In genomic region chrX:149372861-149373260, GRCh38 we compare ENCODE assay signal across 17 cellular contexts.
DNase-seq lines count a peak whose midpoint lies in the region; ATAC-seq, FAIRE-seq and TF ChIP-seq lines count a peak whose summit lies in the region.
"Had no signal": no experiment of that assay in that cellular context is flagged by ENCODE, and none has a peak within 500 bp of the region (broad histone marks: within the 10 kb centered on the region; RNA-seq: fewer than 3 reads in every experiment).

No MANE protein-coding gene starts in this region.

- ATAC-seq in RWPE2 (ENCODE audit: low read depth) = peak; percentile 78
- no peak for ATAC-seq in GM19455 (IDR thresholded peaks at IDR 0.05; ENCODE audit: unreplicated experiment)
- ATAC-seq: Panc1 had no signal

- H3K79me1 ChIP-seq in H9 (ENCODE audit: insufficient read depth, low read depth, low read length, poor library complexity, severe bottlenecking) = no peaks in the 10 kb centered on the region

- no peak overlapping the region for H3K18ac ChIP-seq in H9 (ENCODE audit: insufficient read length, low read depth, low read length)

- H3K79me2 ChIP-seq in H9 (ENCODE audit: insufficient read depth, low read length) = no peaks in the 10 kb centered on the region

- H3K36me3 ChIP-seq in RWPE2 (ENCODE audit: low read depth) = no peaks in the 10 kb centered on the region

- H3K23me2 ChIP-seq in H9 (ENCODE audit: insufficient read length, low read depth, low read length, poor library complexity, severe bottlenecking) = no peaks in the 10 kb centered on the region

- no peak for FAIRE-seq in H54 (lab: Jason Lieb, UNC)
- FAIRE-seq: GM12892, GM19239 had no signal

- H4K20me1 ChIP-seq in H9 (ENCODE audit: control insufficient read depth, insufficient read depth, insufficient read length) = no peaks in the 10 kb centered on the region

- H3T11ph ChIP-seq in H9 (ENCODE audit: low read length) = no peak overlapping the region

- H3K14ac ChIP-seq in H9 (ENCODE audit: insufficient read depth, low read length) = no peak overlapping the region

- H3K56ac ChIP-seq in H9 (ENCODE audit: insufficient read length, low read depth, low read length) = no peak overlapping the region

- H2AFZ ChIP-seq in H9 (ENCODE audit: low read length) = no peak overlapping the region

- H3K4me1 Mint-ChIP-seq in H9 = peaks cover 7 to 8% of the 10 kb centered on the region in 2 experiments

- H3K9ac ChIP-seq in H9 (ENCODE audit: extremely low read depth, insufficient read length, low read length) = no peak overlapping the region

- no peak overlapping the region for H2BK15ac ChIP-seq in H9 (ENCODE audit: low read depth, low read length)

- H3K27ac Mint-ChIP-seq in H9 = no peak overlapping the region

- H3K4me2 ChIP-seq in H9 (ENCODE audit: insufficient read depth, insufficient read length, low read length) = no peak overlapping the region

- WGBS in H9 (ENCODE audit: extremely low coverage, insufficient read length, low lambda C conversion rate) = no CpG with 5 or more reads among the region's 2 CpGs

- peaks cover 76 to 79% of the 10 kb centered on the region in 2 experiments for H3K9me3 Mint-ChIP-seq in H9

- H3K36me3 Mint-ChIP-seq in H9 (ENCODE audit: insufficient read depth in 1 of 3, low read depth in 3 of 3) = peaks cover 0 to 7% (median 1%) of the 10 kb centered on the region in 3 experiments; a peak in 3 of 7 replicates

- DNase-seq in EL (peak; percentile 47), M059J (ENCODE audit: low read depth) (peak; percentile 58), RWPE2 (ENCODE audit: low spot score) (peak; percentile 51), glomerular visceral epithelial cell (ENCODE audit: extremely low spot score) (peak; percentile 15), H9 (no peak), H54 (ENCODE audit: insufficient read length, low spot score) (no peak)
- DNase-seq: C1 segment of cervical spinal cord, GDM1, NCI-H1092 treated with DMSO at 0.1 percent for 48 hours, NCI-H187 treated with DMSO at 0.1 percent for 48 hours, NCI-H2171 treated with DMSO at 0.1 percent for 48 hours, NCI-H510A, SHP77 treated with DMSO at 0.1 percent for 48 hours had no signal

- H2BK12ac ChIP-seq in H9 (ENCODE audit: insufficient read length, low read depth, low read length) = no peak overlapping the region

- no peak overlapping the region for H2BK5ac ChIP-seq in H9 (ENCODE audit: insufficient read length, low read length)

- H3K9me3 ChIP-seq in RWPE2 (ENCODE audit: severe bottlenecking) (no peaks in the 10 kb centered on the region), H9 (ENCODE audit: control insufficient read depth, low read depth, low read length) (peaks cover 49% of the 10 kb centered on the region)

- H3K4me3 Mint-ChIP-seq in H9 = no peak overlapping the region

- H3K23ac ChIP-seq in H9 (ENCODE audit: insufficient read length, low read depth, low read length) = no peak overlapping the region

- H2BK20ac ChIP-seq in H9 (ENCODE audit: low read depth, low read length, poor library complexity, severe bottlenecking) = no peak overlapping the region

- H3K27me3 ChIP-seq in RWPE2 (ENCODE audit: insufficient read depth, poor library complexity, severe bottlenecking) (no peaks in the 10 kb centered on the region), H9 (ENCODE audit: insufficient read depth, low read length) (no peaks in the 10 kb centered on the region)

- no peak overlapping the region for H4K5ac ChIP-seq in H9 (ENCODE audit: insufficient read length, low read depth, low read length)

- H2AK5ac ChIP-seq in H9 (ENCODE audit: insufficient read length, low read length) = no peak overlapping the region

- H4K8ac ChIP-seq in H9 (replicated peaks; ENCODE audit: insufficient read length, low read depth, low read length) = no peak overlapping the region

- no peak overlapping the region for H3K4ac ChIP-seq in H9 (ENCODE audit: low read depth, low read length)

- H3K27me3 Mint-ChIP-seq in H9 (ENCODE audit: low read depth) = peaks cover 2% of the 10 kb centered on the region; the same call in 1 of the 2 replicates

- H3K4me1 ChIP-seq in RWPE2 (ENCODE audit: insufficient read depth, poor library complexity, severe bottlenecking) = no peaks in the 10 kb centered on the region
- no peaks in the 10 kb centered on the region for H3K4me1 ChIP-seq in H9 (ENCODE audit: insufficient read depth, low read length)

- no peak for TF ChIP-seq POLR2A in H54 (IDR thresholded peaks at IDR 0.05; ENCODE audit: low read depth, low read length)

- H4K91ac ChIP-seq in H9 (ENCODE audit: insufficient read length, low read depth, low read length) = no peak overlapping the region

- TF ChIP-seq CTCF in RWPE2 (IDR thresholded peaks at IDR 0.05; ENCODE audit: poor library complexity, severe bottlenecking) = no peak
- TF ChIP-seq CTCF in H9 (conservative IDR thresholded peaks at IDR 0.05) = no peak

- H3K4me3 ChIP-seq in RWPE2 (ENCODE audit: severe bottlenecking) = no peak overlapping the region

- H2BK120ac ChIP-seq in H9 (ENCODE audit: low read depth, low read length, poor library complexity, severe bottlenecking) = no peak overlapping the region

- no peak overlapping the region for H3K27ac ChIP-seq in RWPE2 (ENCODE audit: poor library complexity, severe bottlenecking)
- no peak overlapping the region for H3K27ac ChIP-seq in H9 (ENCODE audit: insufficient read length, low read depth, low read length)

Comparison
In these comparisons a context has a peak if more than half of its experiments do, and no peak if none do; other contexts are left out.
1. DNase-seq: peak in EL (single experiment), M059J (single experiment), RWPE2 (single experiment) and glomerular visceral epithelial cell (single experiment); none in H9 (single experiment) and H54 (single experiment).